In the genomic region with DNA sequence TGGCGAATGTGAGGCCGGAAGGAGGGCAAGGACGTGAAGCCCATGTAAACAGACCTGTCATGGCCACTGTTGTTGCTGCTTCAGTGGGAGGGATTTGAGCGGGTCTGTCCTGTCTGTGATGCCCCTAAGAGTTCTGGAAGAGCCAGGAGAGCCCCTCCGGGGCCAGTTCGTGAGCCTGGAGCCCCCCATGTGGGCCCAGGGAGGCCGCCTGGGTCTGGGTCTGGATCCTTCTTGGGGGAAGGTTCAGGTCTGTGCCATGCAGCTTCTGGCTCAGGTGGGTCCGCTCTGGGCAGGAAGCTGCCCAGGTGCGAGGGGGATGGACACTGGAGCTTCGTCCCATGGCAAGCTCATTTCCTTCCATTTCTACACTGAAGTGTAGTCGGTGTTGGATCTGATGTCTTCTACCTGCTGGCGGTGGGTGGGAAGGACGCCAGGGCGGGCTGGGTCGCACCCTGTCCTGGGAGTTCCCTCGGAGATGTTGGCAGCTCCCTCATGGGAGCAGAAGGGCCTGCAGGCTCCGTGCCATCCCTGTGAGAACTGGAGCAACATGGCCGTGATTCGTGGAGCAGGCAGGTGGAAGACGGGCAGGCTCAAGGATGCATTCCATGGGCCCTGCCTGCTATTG, we compare ENCODE assay signal across 19 cellular contexts. TPM values are rescaled to one million over a fixed set of nuclear protein-coding genes. Genes with fewer than 3 reads are reported as not detected.
A peak's percentile ranks its signal among the peaks of the same experiment; 100 is the strongest.
DNase-seq lines count a peak whose midpoint lies in the region; ATAC-seq and TF ChIP-seq lines count a peak whose summit lies in the region.
"Had no signal": no experiment of that assay in that cellular context is flagged by ENCODE, and none has a peak within 500 bp of the region (broad histone marks: within the 10 kb centered on the region; RNA-seq: fewer than 3 reads in every experiment).

No MANE protein-coding gene starts in this region.

- H2BK15ac ChIP-seq in neuronal stem cell (ENCODE audit: low read length) = no peak overlapping the region

- no peak for TF ChIP-seq EP300 in upper lobe of left lung (IDR thresholded peaks at IDR 0.05)

- H4K8ac ChIP-seq in neuronal stem cell (ENCODE audit: low read depth, low read length) = peak overlapping the region; percentile 43

- no peak overlapping the region for H2BK5ac ChIP-seq in neuronal stem cell (ENCODE audit: low read length)

- H3K4me2 ChIP-seq in neuronal stem cell (ENCODE audit: insufficient read depth, low read length, poor library complexity, severe bottlenecking) = no peak overlapping the region

- TF ChIP-seq POLR2A in heart left ventricle (IDR thresholded peaks at IDR 0.05) (no peak), upper lobe of left lung (IDR thresholded peaks at IDR 0.05) (no peak)

- H3K9ac ChIP-seq in neuronal stem cell (ENCODE audit: low read depth, low read length, poor library complexity) = no peak overlapping the region

- H3K36me3 ChIP-seq in heart left ventricle (peaks cover 0 to 10% (median 4%) of the 10 kb centered on the region in 9 donors), left lung (peaks cover 0 to 19% of the 10 kb centered on the region in 2 donors), neuronal stem cell (replicated peaks in 1 of 2; ENCODE audit: control insufficient read depth in 2 of 2, insufficient read depth in 2 of 2, low read length in 2 of 2) (peaks cover 1 to 2% of the 10 kb centered on the region in 2 donors), upper lobe of left lung (peaks cover 0 to 9% (median 1%) of the 10 kb centered on the region in 4 donors)

- no peak overlapping the region for H3K23ac ChIP-seq in neuronal stem cell (ENCODE audit: low read depth, low read length, poor library complexity)

- no peaks in the 10 kb centered on the region for H3K27me3 ChIP-seq in heart left ventricle
- H3K27me3 ChIP-seq in left lung = no peaks in the 10 kb centered on the region
- H3K27me3 ChIP-seq in neuronal stem cell (ENCODE audit: control insufficient read depth in 3 of 3, insufficient read depth in 3 of 3, low read depth in 1 of 3, low read length in 3 of 3) = no peaks in the 10 kb centered on the region
- H3K27me3 ChIP-seq in upper lobe of left lung = no peaks in the 10 kb centered on the region

- no peaks in the 10 kb centered on the region for H3K9me3 ChIP-seq in heart left ventricle
- H3K9me3 ChIP-seq in left lung = no peaks in the 10 kb centered on the region
- H3K9me3 ChIP-seq in neuronal stem cell (replicated peaks in 1 of 2; ENCODE audit: control insufficient read depth in 2 of 2, insufficient read depth in 1 of 2, low read depth in 1 of 2, low read length in 2 of 2) = peaks cover 0 to 5% of the 10 kb centered on the region in 2 donors
- no peaks in the 10 kb centered on the region for H3K9me3 ChIP-seq in upper lobe of left lung

- intact Hi-C loops in Right ventricle myocardium inferior (cut with DNase I) (no loop called here), heart left ventricle (cut with DNase I) (no loop called here), left lung (cut with DNase I) (no loop called here)

- H3K14ac ChIP-seq in neuronal stem cell (ENCODE audit: low read length) = no peak overlapping the region

- ATAC-seq in Right ventricle myocardium inferior (no peak), heart left ventricle (no peak), left lung (no peak), upper lobe of left lung (ENCODE audit: low FRiP score in 2 of 2) (no peak), HG03280 (IDR thresholded peaks at IDR 0.05; ENCODE audit: unreplicated experiment) (no peak)
- ATAC-seq: CD8-positive, alpha-beta T cell; HCT116 had no signal

- no peak overlapping the region for H3K27ac ChIP-seq in heart left ventricle
- no peak overlapping the region for H3K27ac ChIP-seq in left lung
- H3K27ac ChIP-seq in neuronal stem cell (replicated peaks; ENCODE audit: low read length) = no peak overlapping the region
- no peak overlapping the region for H3K27ac ChIP-seq in upper lobe of left lung
- H3K27ac ChIP-seq: 22Rv1 had no signal

- 89 to 95% (median 91%) methylated on average over 10 to 20 of the region's 20 CpGs for WGBS in heart left ventricle, 4 donors
- no CpG with 5 or more reads among the region's 20 CpGs for WGBS in neuronal stem cell (ENCODE audit: extremely low coverage in 2 of 2, insufficient read length in 2 of 2, insufficient replicate concordance in 1 of 2), 2 donors
- WGBS in upper lobe of left lung, 2 donors = 78 to 79% methylated on average over 14 to 18 of the region's 20 CpGs

- H2BK120ac ChIP-seq in neuronal stem cell (ENCODE audit: low read depth, low read length) = no peak overlapping the region

- H2BK12ac ChIP-seq in neuronal stem cell (ENCODE audit: low read length) = peak overlapping the region; percentile 41

- H3K4me1 ChIP-seq in heart left ventricle (no peaks in the 10 kb centered on the region), left lung (peaks cover 0 to 13% of the 10 kb centered on the region in 2 donors), neuronal stem cell (ENCODE audit: control insufficient read depth in 2 of 2, insufficient read depth in 1 of 2, low read depth in 1 of 2, low read length in 2 of 2) (peaks cover 0 to 7% of the 10 kb centered on the region in 2 donors), upper lobe of left lung (peaks cover 0 to 38% (median 32%) of the 10 kb centered on the region in 4 donors)

- H4K91ac ChIP-seq in neuronal stem cell (ENCODE audit: low read depth, low read length, poor library complexity) = no peak overlapping the region

- peaks cover 16% of the 10 kb centered on the region for H3K79me1 ChIP-seq in neuronal stem cell (ENCODE audit: low read depth, low read length)

- no peak overlapping the region for H3K4me3 ChIP-seq in heart left ventricle
- H3K4me3 ChIP-seq in left lung = no peak overlapping the region
- H3K4me3 ChIP-seq in neuronal stem cell (ENCODE audit: low read length in 2 of 2) = no peak overlapping the region
- no peak overlapping the region for H3K4me3 ChIP-seq in upper lobe of left lung

- DNase-seq in Right ventricle myocardium inferior (ENCODE audit: missing footprints) = peak; percentile 48
- DNase-seq in heart left ventricle = no peak
- DNase-seq in left lung = peak; percentile 52 to 62
- DNase-seq in neuronal stem cell (ENCODE audit: low spot score) = no peak
- peak; percentile 71 to 83 for DNase-seq in upper lobe of left lung
- DNase-seq in NCI-H1694 treated with DMSO at 0.1 percent for 48 hours (lab: John Stamatoyannopoulos, UW) = no peak
- no peak for DNase-seq in occipital lobe (lab: John Stamatoyannopoulos, UW)
- DNase-seq: CD8-positive, alpha-beta T cell; COR-L47; DMS153; DMS79 treated with DMSO at 0.1 percent for 48 hours; EL; GDM1 had no signal

- peak overlapping the region; percentile 28 for H3K18ac ChIP-seq in neuronal stem cell (ENCODE audit: low read length)

- H2AFZ ChIP-seq in neuronal stem cell (ENCODE audit: low read length) = no peak overlapping the region

- H2AK5ac ChIP-seq in neuronal stem cell (ENCODE audit: low read depth, low read length) = no peak overlapping the region

- no peak overlapping the region for H3K4ac ChIP-seq in neuronal stem cell (ENCODE audit: low read length)

- no peak for TF ChIP-seq CTCF in heart left ventricle (IDR thresholded peaks at IDR 0.05)
- no peak for TF ChIP-seq CTCF in left lung (IDR thresholded peaks at IDR 0.05)
- no peak for TF ChIP-seq CTCF in upper lobe of left lung (IDR thresholded peaks at IDR 0.05)

RNA-seq across cellular contexts. Expression of gene WFIKKN1, which starts 11.2 kb away (rescaled TPM):
- total RNA-seq in Right ventricle myocardium inferior = 0.16 TPM
- 1 to 10 TPM in 1 of 9 donors, under 1 TPM in 8; 0.15 to 1.1 (median 0.25) TPM for total RNA-seq in heart left ventricle
- under 1 TPM; 0.30 to 0.51 TPM for polyA plus RNA-seq in heart left ventricle
- 1 to 10 TPM in 1 of 2 donors, under 1 TPM in 1; 0.58 to 1.4 TPM for total RNA-seq in left lung
- polyA plus RNA-seq in neuronal stem cell (2013, experiment 1 of 2) = 13.8 TPM
- 12.6 TPM for polyA plus RNA-seq in neuronal stem cell (2013, experiment 2 of 2)
- total RNA-seq in upper lobe of left lung = 10 to 100 TPM in 1 of 6 donors, 1 to 10 TPM in 5; 1.7 to 16.8 (median 5.8) TPM
- total RNA-seq in occipital lobe = 0.47 TPM
- total RNA-seq: H4 had no signal
- polyA plus RNA-seq: BJ, CD14-positive monocyte had no signal

RNA-seq across cellular contexts. Expression of gene METTL26, which starts 16.5 kb away (rescaled TPM):
- total RNA-seq in Right ventricle myocardium inferior (53.5 TPM), heart left ventricle (100 to 1,000 TPM in 2 of 9 donors, 10 to 100 TPM in 7; 39.6 to 187 (median 44.7) TPM), left lung (10 to 100 TPM; 69.3 to 70.4 TPM), upper lobe of left lung (100 to 1,000 TPM in 4 of 6 donors, 10 to 100 TPM in 2; 69.5 to 210 (median 111) TPM), occipital lobe (25.3 TPM)
- polyA plus RNA-seq in heart left ventricle = 100 to 1,000 TPM; 101 to 165 TPM
- 56.9 TPM for polyA plus RNA-seq in neuronal stem cell (2013, experiment 1 of 2)
- 56.4 TPM for polyA plus RNA-seq in neuronal stem cell (2013, experiment 2 of 2)

RNA-seq across cellular contexts. Expression of gene MCRIP2, which starts 22.0 kb away (rescaled TPM):
- total RNA-seq in Right ventricle myocardium inferior (194 TPM), heart left ventricle (100 to 1,000 TPM in 4 of 9 donors, 10 to 100 TPM in 5; 52.3 to 219 (median 89.5) TPM), left lung (10 to 100 TPM; 41.5 to 42.5 TPM), upper lobe of left lung (10 to 100 TPM; 34.9 to 85.7 (median 53.3) TPM), occipital lobe (8.9 TPM)
- 100 to 1,000 TPM in 1 of 2 donors, 10 to 100 TPM in 1; 97.0 to 321 TPM for polyA plus RNA-seq in heart left ventricle
- polyA plus RNA-seq in neuronal stem cell (2013, experiment 1 of 2) = 10.3 TPM
- 10.5 TPM for polyA plus RNA-seq in neuronal stem cell (2013, experiment 2 of 2)

RNA-seq across cellular contexts. Expression of gene WDR90, which starts 29.6 kb away (rescaled TPM):
- total RNA-seq in Right ventricle myocardium inferior = 7.7 TPM
- total RNA-seq in heart left ventricle = 10 to 100 TPM in 2 of 9 donors, 1 to 10 TPM in 7; 3.7 to 17.4 (median 8.6) TPM
- polyA plus RNA-seq in heart left ventricle = 10 to 100 TPM in 1 of 2 donors, 1 to 10 TPM in 1; 5.1 to 10.9 TPM
- 10 to 100 TPM; 27.3 to 41.3 TPM for total RNA-seq in left lung
- polyA plus RNA-seq in neuronal stem cell (2013, experiment 1 of 2) = 16.6 TPM
- 15.8 TPM for polyA plus RNA-seq in neuronal stem cell (2013, experiment 2 of 2)
- 100 to 1,000 TPM in 1 of 6 donors, 10 to 100 TPM in 5; 18.8 to 174 (median 34.1) TPM for total RNA-seq in upper lobe of left lung
- total RNA-seq in occipital lobe = 7.2 TPM

RNA-seq across cellular contexts. Expression of gene RAB40C, which starts 29.7 kb away (rescaled TPM):
- total RNA-seq in Right ventricle myocardium inferior (8.8 TPM), heart left ventricle (10 to 100 TPM; 10.2 to 17.8 (median 12.6) TPM), left lung (10 to 100 TPM; 32.1 to 32.9 TPM), upper lobe of left lung (100 to 1,000 TPM in 1 of 6 donors, 10 to 100 TPM in 5; 40.5 to 101 (median 61.5) TPM), occipital lobe (24.2 TPM)
- polyA plus RNA-seq in heart left ventricle = 10 to 100 TPM; 15.2 to 22.0 TPM
- polyA plus RNA-seq in neuronal stem cell (2013, experiment 1 of 2) = 20.5 TPM
- polyA plus RNA-seq in neuronal stem cell (2013, experiment 2 of 2) = 19.4 TPM

Comparison
In these comparisons a context has a peak if more than half of its experiments do, and no peak if none do; other contexts are left out.
1. DNase-seq: peak in Right ventricle myocardium inferior (single experiment), left lung (2 of 2) and upper lobe of left lung (2 of 2); none in heart left ventricle (0 of 5), neuronal stem cell (single experiment), NCI-H1694 treated with DMSO at 0.1 percent for 48 hours (single experiment) and occipital lobe (single experiment).